Comparison of ENCODE assay signal across 13 cellular contexts in the genomic region with DNA sequence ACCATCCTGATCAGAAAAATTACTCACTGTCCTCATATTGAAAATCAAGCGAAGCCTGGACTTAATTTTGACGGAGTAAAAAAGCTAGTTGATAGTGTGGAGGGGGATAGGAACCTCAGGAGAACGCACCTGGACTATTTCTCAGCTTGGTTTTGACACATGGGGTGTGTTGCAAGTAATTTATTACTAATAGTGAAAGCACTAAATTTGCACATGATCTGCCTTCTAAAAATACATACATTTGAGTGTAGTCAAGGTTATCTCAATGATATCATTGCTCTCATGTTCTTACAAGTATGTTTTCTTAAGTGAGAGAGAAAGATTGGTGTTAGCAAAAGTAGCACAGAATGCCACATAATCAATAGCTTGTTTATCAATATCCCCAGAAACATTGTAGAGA. TPM values are rescaled to one million over a fixed set of nuclear protein-coding genes. Genes with fewer than 3 reads are reported as not detected.
DNase-seq lines count a peak whose midpoint lies in the region; ATAC-seq, FAIRE-seq and TF ChIP-seq lines count a peak whose summit lies in the region.
"Had no signal": no experiment of that assay in that cellular context is flagged by ENCODE, and none has a peak within 500 bp of the region (broad histone marks: within the 10 kb centered on the region; RNA-seq: fewer than 3 reads in every experiment).

No MANE protein-coding gene starts in this region.

- peak in 3 of 6 donors; percentile 42 to 59 (median 58) for DNase-seq in pancreas
- DNase-seq in SHP77 (lab: John Stamatoyannopoulos, UW): no peak
- DNase-seq in caudate nucleus (lab: John Stamatoyannopoulos, UW): no peak
- no peak for DNase-seq in DMS79 (lab: John Stamatoyannopoulos, UW)
- DNase-seq: CD4-positive, CD25-positive, alpha-beta regulatory T cell; cortex of kidney; Kasumi-1; left colon had no signal

- H3K27me3 ChIP-seq in pancreas: no peaks in the 10 kb centered on the region

- H3K4me3 ChIP-seq in pancreas: no peak overlapping the region

- H3K9me3 ChIP-seq in pancreas: no peaks in the 10 kb centered on the region

- H3K27ac ChIP-seq in pancreas (peak overlapping the region in 3 of 4 donors; percentile 28 to 67 (median 66)), caudate nucleus (ENCODE audit: low read depth, low read length) (no peak overlapping the region)

- no peaks in the 10 kb centered on the region for H3K36me3 ChIP-seq in pancreas

- ATAC-seq in GM18870 (IDR thresholded peaks at IDR 0.05; ENCODE audit: unreplicated experiment) (peak; percentile 93), GM21528 (IDR thresholded peaks at IDR 0.05; ENCODE audit: low FRiP score, unreplicated experiment) (peak; percentile 59), HG03066 (IDR thresholded peaks at IDR 0.05; ENCODE audit: low read depth, unreplicated experiment) (peak; percentile 95), pancreas (peak; percentile 65 to 79 (median 75))
- ATAC-seq: left colon, Panc1 had no signal

- intact Hi-C loops in pancreas (cut with DNase I): no loop called here

- TF ChIP-seq CTCF in pancreas (IDR thresholded peaks at IDR 0.05): no peak

- H3K4me1 ChIP-seq in pancreas: peaks cover 0 to 15% (median 8%) of the 10 kb centered on the region in 3 donors

- FAIRE-seq in pancreas (lab: Jason Lieb, UNC): no peak

- 14 to 22% methylated on average over 3 of the region's 3 CpGs for whole genome bisulfite sequencing in pancreas, 2 donors

RNA-seq across cellular contexts. Expression of a gene that starts 29.5 kb away (rescaled TPM):
- total RNA-seq in pancreas: under 1 TPM; 0.06 to 0.16 (median 0.12) TPM
- polyA plus RNA-seq in pancreas: under 1 TPM; 0.27 to 0.38 TPM

RNA-seq across cellular contexts. Expression of a gene that starts 35.3 kb away (rescaled TPM):
- 10 to 100 TPM; 17.8 to 67.2 (median 28.0) TPM for total RNA-seq in pancreas
- polyA plus RNA-seq in pancreas: 10 to 100 TPM; 12.8 to 17.1 TPM
- total RNA-seq: activated CD8-positive, alpha-beta memory T cell treated with anti-CD3 and anti-CD28 coated beads for 36 hours had no signal
- polyA plus RNA-seq: CD4-positive, CD25-positive, alpha-beta regulatory T cell had no signal

RNA-seq across cellular contexts. Expression of a gene that starts 49.6 kb away (rescaled TPM):
- under 1 TPM in 2 of 6 donors, not detected in 4; 0.16 to 0.18 TPM for total RNA-seq in pancreas
- polyA plus RNA-seq in pancreas: under 1 TPM; 0.09 to 0.15 TPM
- total RNA-seq: left colon had no signal
- polyA plus RNA-seq: CD4-positive, CD25-positive, alpha-beta regulatory T cell had no signal
